7 cellular contexts compared by ENCODE assay signal in the genomic region with DNA sequence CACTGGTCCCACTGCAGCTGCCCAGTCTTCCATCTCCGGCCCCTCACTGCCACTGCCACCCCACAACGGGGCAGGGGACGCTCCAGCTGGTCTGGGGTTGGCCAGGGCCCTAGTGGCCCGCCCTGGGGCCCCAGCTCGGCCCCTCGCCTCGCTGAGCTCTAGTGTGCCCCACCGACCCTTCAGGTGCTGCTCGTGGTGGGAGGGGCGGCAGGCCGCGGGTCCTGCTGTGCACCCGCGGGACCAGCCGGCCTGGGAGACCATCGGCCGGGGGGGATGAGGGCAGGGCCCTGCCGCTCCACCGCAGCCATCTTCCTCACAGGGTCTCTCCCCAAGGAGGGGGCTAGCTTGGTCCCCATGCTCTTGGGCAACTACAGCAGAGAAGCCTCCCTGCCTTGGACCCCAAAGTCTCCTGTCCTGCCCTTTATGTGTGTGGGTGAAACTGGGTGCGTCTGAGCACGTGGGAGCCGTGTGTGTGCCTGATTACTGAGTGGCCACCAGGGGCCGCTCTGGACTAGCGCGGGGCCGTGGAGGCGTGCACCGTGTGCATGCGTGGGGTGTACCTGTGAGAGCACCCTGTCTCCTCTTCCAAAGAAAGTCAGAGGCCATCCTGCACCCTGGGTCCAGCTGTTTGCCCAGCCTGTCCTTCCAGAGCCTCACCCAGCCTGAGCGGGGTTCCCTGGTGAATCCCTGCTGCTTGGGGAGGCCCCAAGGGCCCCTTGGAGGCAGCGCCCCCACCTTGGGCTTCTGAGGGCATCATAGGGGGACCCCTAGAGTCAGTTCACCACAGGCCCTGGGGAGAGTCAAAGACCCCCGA. TPM values are rescaled to one million over a fixed set of nuclear protein-coding genes. Genes with fewer than 3 reads are reported as not detected.
DNase-seq lines count a peak whose midpoint lies in the region; ATAC-seq, FAIRE-seq and TF ChIP-seq lines count a peak whose summit lies in the region.

No MANE protein-coding gene starts in this region.

- H3K4me1 ChIP-seq in testis: peaks cover 8% of the 10 kb centered on the region

- DNase-seq in GM18507 (ENCODE audit: extremely low spot score, insufficient read length, low read depth) (peak; percentile 54), NCI-H82 treated with DMSO at 0.1 percent for 48 hours (lab: John Stamatoyannopoulos, UW; ENCODE audit: unreplicated experiment) (peak; percentile 0), neural crest cell (ENCODE audit: low read depth, low spot score) (no peak), testis (peak; percentile 49)
- DNase-seq in activated CD8-positive, alpha-beta memory T cell treated with anti-CD3 and anti-CD28 coated beads, Interleukin-2, amount 50 U/mL, for 24 hours (ENCODE audit: extremely low read depth): peak; percentile 7

- no peaks in the 10 kb centered on the region for H3K9me3 ChIP-seq in testis

- H3K4me3 Mint-ChIP-seq in neural crest cell: peak overlapping the region; percentile 38

- no peaks in the 10 kb centered on the region for H3K36me3 Mint-ChIP-seq in neural crest cell (ENCODE audit: low read depth)

- peak; percentile 38 for FAIRE-seq in GM18507 (lab: Jason Lieb, UNC)

- intact Hi-C loops in testis (cut with DNase I; ENCODE audit: low total_unique reads): no loop called here

- TF ChIP-seq CTCF in neural crest cell (conservative IDR thresholded peaks at IDR 0.05) (peak; percentile 69), testis (IDR thresholded peaks at IDR 0.05) (peak; percentile 57 to 78 (median 63))

- H3K27me3 Mint-ChIP-seq in neural crest cell (ENCODE audit: low read depth): peaks cover 20% of the 10 kb centered on the region

- no peaks in the 10 kb centered on the region for H3K9me3 Mint-ChIP-seq in neural crest cell

- no peak for TF ChIP-seq POLR2A in testis (IDR thresholded peaks at IDR 0.05)

- peak; percentile 90 for ATAC-seq in esophagus mucosa
- ATAC-seq in HG02798 (IDR thresholded peaks at IDR 0.05; ENCODE audit: poor library complexity, unreplicated experiment): no peak

- H3K4me1 Mint-ChIP-seq in neural crest cell: peaks cover 14% of the 10 kb centered on the region

- no peak overlapping the region for H3K27ac ChIP-seq in testis

- WGBS in testis, 2 donors: 25 to 27% methylated on average over 18 to 21 of the region's 32 CpGs

- no peaks in the 10 kb centered on the region for H3K27me3 ChIP-seq in testis

- H3K4me3 ChIP-seq in testis: peak overlapping the region in 1 of 2 donors; percentile 26

- H3K36me3 ChIP-seq in testis (ENCODE audit: low read depth, missing control alignments): no peaks in the 10 kb centered on the region

- H3K27ac Mint-ChIP-seq in neural crest cell (ENCODE audit: unreplicated experiment): no peak overlapping the region

RNA-seq across cellular contexts. Expression of a gene that starts 6.0 kb away (rescaled TPM):
- total RNA-seq in esophagus mucosa (0.40 TPM), neural crest cell (0.34 TPM in 1 of 2 replicates, not detected in the other), testis (10 to 100 TPM; 49.5 to 88.7 TPM)
- polyA plus RNA-seq in testis (ENCODE audit: insufficient read depth, low read depth, low replicate concordance): 181 TPM

RNA-seq across cellular contexts. Expression of a gene that starts 51.4 kb away (rescaled TPM):
- 11.8 TPM for total RNA-seq in esophagus mucosa
- 45.3 and 52.9 TPM in 2 replicates for total RNA-seq in neural crest cell
- total RNA-seq in testis: 10 to 100 TPM; 39.6 to 49.8 TPM
- polyA plus RNA-seq in testis (ENCODE audit: insufficient read depth, low read depth, low replicate concordance): 51.6 TPM

RNA-seq across cellular contexts. Expression of a gene that starts 59.4 kb away (rescaled TPM):
- total RNA-seq in esophagus mucosa: 5.9 TPM
- total RNA-seq in neural crest cell: 15.2 and 15.4 TPM in 2 replicates
- total RNA-seq in testis: 10 to 100 TPM; 11.4 to 16.0 TPM
- 6.3 TPM for polyA plus RNA-seq in testis (ENCODE audit: insufficient read depth, low read depth, low replicate concordance)

Comparison
In these comparisons a context has a peak if more than half of its experiments do, and no peak if none do; other contexts are left out.
1. RNA of a gene that starts 6.0 kb away (total RNA-seq): 49.5 to 88.7 TPM in testis; 0.40 TPM in esophagus mucosa (single experiment) and 0.34 TPM in neural crest cell; every median in the first group is over 10 times any median in the second.